Comparison of ENCODE assay signal across 28 cellular contexts in the genomic region with DNA sequence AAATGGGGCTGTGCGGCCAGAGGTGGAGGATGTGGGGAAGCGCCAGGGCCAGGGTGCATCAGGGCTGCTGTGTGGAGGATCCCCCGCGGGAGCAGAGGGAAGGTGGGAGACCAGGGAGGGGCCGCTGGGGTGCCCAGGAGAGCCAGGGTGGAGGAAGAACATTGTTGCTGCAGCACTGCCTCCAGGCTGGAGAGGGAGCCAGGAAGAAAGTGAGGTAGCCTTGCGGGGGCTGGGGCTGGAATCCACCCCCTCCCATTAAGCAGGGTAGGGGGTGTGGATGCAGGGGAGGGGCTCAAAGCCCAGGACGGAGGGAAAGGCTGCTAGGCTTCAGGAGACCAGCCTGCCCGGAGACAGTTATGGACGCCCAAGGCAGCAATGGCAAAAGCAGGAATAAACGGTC. TPM values are rescaled to one million over a fixed set of nuclear protein-coding genes. Genes with fewer than 3 reads are reported as not detected.
"Had no signal": no experiment of that assay in that cellular context is flagged by ENCODE, and none has a peak within 500 bp of the region (broad histone marks: within the 10 kb centered on the region; RNA-seq: fewer than 3 reads in every experiment).

No MANE protein-coding gene starts in this region.

- H3K4me3 ChIP-seq: mucosa of descending colon, sigmoid colon, smooth muscle cell, testis, uterus had no signal

- FAIRE-seq: islet of Langerhans had no signal

- H3K36me3 ChIP-seq: brain microvascular endothelial cell, uterus had no signal

- ATAC-seq: activated naive CD4-positive, alpha-beta T cell treated with anti-CD3 and anti-CD28 coated beads, Interleukin-2, amount 50 U/mL, for 72 hours; activated T-helper 17 cell treated with anti-CD3 and anti-CD28 coated beads, Interleukin-2, amount 50 U/mL, for 72 hours; left cardiac atrium; mucosa of descending colon had no signal

- H3K9me3 ChIP-seq: mucosa of descending colon, sigmoid colon, testis, uterus had no signal

- H3K4me1 ChIP-seq: testis, uterus had no signal

- H3K27me3 ChIP-seq: brain microvascular endothelial cell, sigmoid colon, testis, uterus had no signal

- H3K4me2 ChIP-seq: smooth muscle cell had no signal

- DNase-seq: activated CD8-positive, alpha-beta memory T cell treated with anti-CD3 and anti-CD28 coated beads for 24 hours; activated CD8-positive, alpha-beta memory T cell treated with anti-CD3 and anti-CD28 coated beads, Interleukin-2, amount 50 U/mL, for 4 hours; activated T-cell treated with anti-CD3 and anti-CD28 coated beads, Interleukin-2, amount 50 U/mL, for 24 hours; aorta; brain microvascular endothelial cell; effector CD4-positive, alpha-beta T cell; erythroblast; foreskin fibroblast; left cardiac atrium; mucosa of descending colon; nephron progenitor cell; occipital lobe; retina; sigmoid colon; stimulated activated CD4-positive, alpha-beta T cell treated with anti-CD3 and anti-CD28 coated beads, Interleukin-15, amount 100 ng/mL, for 24 hours; stimulated activated naive CD4-positive, alpha-beta T cell; testis; trophoblast cell; uterus had no signal

- H3K27ac ChIP-seq: brain microvascular endothelial cell, sigmoid colon, testis, uterus, VCaP had no signal

RNA-seq across cellular contexts. Expression of a gene that starts 15.1 kb away (rescaled TPM):
- total RNA-seq: aorta; fibroblast of lung; left cardiac atrium; lower leg skin; posterior vena cava; smooth muscle cell; T-helper 2 cell treated with Interferon-gamma antibody and Interleukin-4, amounts not matched to agents 100 ng/mL and 5 ng/mL, for 36 hours had no signal
- polyA plus RNA-seq: fibroblast of lung, smooth muscle cell had no signal
